Comparison of ENCODE assay signal across 16 cellular contexts in genomic region chr10:103373544-103373943, GRCh38. TPM values are rescaled to one million over a fixed set of nuclear protein-coding genes. Genes with fewer than 3 reads are reported as not detected.
A peak's percentile ranks its signal among the peaks of the same experiment; 100 is the strongest.
DNase-seq lines count a peak whose midpoint lies in the region; ATAC-seq lines count a peak whose summit lies in the region.
"Had no signal": no experiment of that assay in that cellular context is flagged by ENCODE, and none has a peak within 500 bp of the region (broad histone marks: within the 10 kb centered on the region; RNA-seq: fewer than 3 reads in every experiment).

No MANE protein-coding gene starts in this region.

- H3K4me3 Mint-ChIP-seq in activated naive CD4-positive, alpha-beta T cell treated with anti-CD3 and anti-CD28 coated beads, Interleukin-2, amount 10 ng/mL, durations not matched to agents 7 days and 5 days: no peak overlapping the region
- no peak overlapping the region for H3K4me3 Mint-ChIP-seq in activated T-helper 2 cell treated with anti-CD3 and anti-CD28 coated beads, Interferon-gamma antibody, Interleukin-2, Interleukin-4, amounts not matched to agents 10 μg/mL and 5 μg/mL and 100 μg/mL, durations not matched to agents 14 hours and 24 hours and 36 hours (ENCODE audit: low read depth)
- H3K4me3 Mint-ChIP-seq: mesothelial cell of epicardium, nephron had no signal

- H3K27ac Mint-ChIP-seq in activated naive CD4-positive, alpha-beta T cell treated with anti-CD3 and anti-CD28 coated beads, Interleukin-2, amount 10 ng/mL, durations not matched to agents 7 days and 5 days: peak overlapping the region; percentile 61
- H3K27ac Mint-ChIP-seq in activated T-helper 2 cell treated with anti-CD3 and anti-CD28 coated beads, Interferon-gamma antibody, Interleukin-2, Interleukin-4, amounts not matched to agents 10 μg/mL and 5 μg/mL and 100 μg/mL, durations not matched to agents 14 hours and 24 hours and 36 hours: peak overlapping the region; percentile 58
- H3K27ac Mint-ChIP-seq: mesothelial cell of epicardium, nephron had no signal

- H3K4me1 Mint-ChIP-seq in activated naive CD4-positive, alpha-beta T cell treated with anti-CD3 and anti-CD28 coated beads, Interleukin-2, amount 10 ng/mL, durations not matched to agents 7 days and 5 days: peaks cover 38% of the 10 kb centered on the region
- H3K4me1 Mint-ChIP-seq in activated T-helper 2 cell treated with anti-CD3 and anti-CD28 coated beads, Interferon-gamma antibody, Interleukin-2, Interleukin-4, amounts not matched to agents 10 μg/mL and 5 μg/mL and 100 μg/mL, durations not matched to agents 14 hours and 24 hours and 36 hours (ENCODE audit: low read depth): peaks cover 13% of the 10 kb centered on the region

- H3K9me3 Mint-ChIP-seq in activated naive CD4-positive, alpha-beta T cell treated with anti-CD3 and anti-CD28 coated beads, Interleukin-2, amount 10 ng/mL, durations not matched to agents 7 days and 5 days: no peaks in the 10 kb centered on the region
- H3K9me3 Mint-ChIP-seq in activated T-helper 2 cell treated with anti-CD3 and anti-CD28 coated beads, Interferon-gamma antibody, Interleukin-2, Interleukin-4, amounts not matched to agents 10 μg/mL and 5 μg/mL and 100 μg/mL, durations not matched to agents 14 hours and 24 hours and 36 hours: no peaks in the 10 kb centered on the region
- H3K9me3 Mint-ChIP-seq: mesothelial cell of epicardium, nephron had no signal

- CTCF ChIA-PET in activated naive CD4-positive, alpha-beta T cell treated with anti-CD3 and anti-CD28 coated beads, Interleukin-2, amount 10 ng/mL, durations not matched to agents 7 days and 5 days (lab: Charles Lee): interaction anchor here (0.6 kb wide), 1 partner anchor 543 kb away, joined by 3 read pairs; no protein-coding TSS in a partner anchor

- intact Hi-C loops in activated T-helper 2 cell treated with anti-CD3 and anti-CD28 coated beads, Interferon-gamma antibody, Interleukin-2, Interleukin-4, amounts not matched to agents 10 μg/mL and 5 μg/mL and 100 μg/mL, durations not matched to agents 14 hours and 24 hours and 36 hours (cut with micrococcal nuclease): no loop called here
- intact Hi-C loops in sciatic nerve (cut with DNase I): no loop called here

- H3K27me3 Mint-ChIP-seq in activated naive CD4-positive, alpha-beta T cell treated with anti-CD3 and anti-CD28 coated beads, Interleukin-2, amount 10 ng/mL, durations not matched to agents 7 days and 5 days: no peaks in the 10 kb centered on the region
- H3K27me3 Mint-ChIP-seq in activated T-helper 2 cell treated with anti-CD3 and anti-CD28 coated beads, Interferon-gamma antibody, Interleukin-2, Interleukin-4, amounts not matched to agents 10 μg/mL and 5 μg/mL and 100 μg/mL, durations not matched to agents 14 hours and 24 hours and 36 hours (ENCODE audit: low read depth): no peaks in the 10 kb centered on the region

- no peak for DNase-seq in activated naive CD4-positive, alpha-beta T cell treated with anti-CD3 and anti-CD28 coated beads, Interleukin-2, amount 10 ng/mL, durations not matched to agents 7 days and 5 days
- DNase-seq in activated naive CD4-positive, alpha-beta T cell (lab: John Stamatoyannopoulos, UW): no peak
- no peak for DNase-seq in activated T-helper 2 cell treated with anti-CD3 and anti-CD28 coated beads, Interferon-gamma antibody, Interleukin-2, Interleukin-4, amounts not matched to agents 10 μg/mL and 5 μg/mL and 100 μg/mL, durations not matched to agents 14 hours and 24 hours and 36 hours (ENCODE audit: low spot score)
- DNase-seq in sciatic nerve (ENCODE audit: low spot score): no peak
- DNase-seq in stimulated activated CD4-positive, alpha-beta T cell treated with anti-CD3 and anti-CD28 coated beads, Interleukin-4, amount 100 ng/mL, for 1 hour: no peak
- DNase-seq: activated CD4-positive, CD25-positive, alpha-beta regulatory T cell; head of caudate nucleus; NCI-H1417; NCI-H2107; NCI-H524; sigmoid colon; T1000 had no signal

- ATAC-seq in HG02973 (IDR thresholded peaks at IDR 0.05; ENCODE audit: unreplicated experiment) (peak; percentile 45), sciatic nerve (no peak), GM21825 (IDR thresholded peaks at IDR 0.05; ENCODE audit: unreplicated experiment) (no peak)

- H3K36me3 Mint-ChIP-seq in activated naive CD4-positive, alpha-beta T cell treated with anti-CD3 and anti-CD28 coated beads, Interleukin-2, amount 10 ng/mL, durations not matched to agents 7 days and 5 days: peaks cover 31% of the 10 kb centered on the region
- peaks cover 37% of the 10 kb centered on the region for H3K36me3 Mint-ChIP-seq in activated T-helper 2 cell treated with anti-CD3 and anti-CD28 coated beads, Interferon-gamma antibody, Interleukin-2, Interleukin-4, amounts not matched to agents 10 μg/mL and 5 μg/mL and 100 μg/mL, durations not matched to agents 14 hours and 24 hours and 36 hours (ENCODE audit: low read depth)

RNA-seq across cellular contexts. Expression of gene TAF5, which starts 5.8 kb away (rescaled TPM):
- total RNA-seq in activated T-helper 2 cell treated with anti-CD3 and anti-CD28 coated beads, Interferon-gamma antibody, Interleukin-2, Interleukin-4, amounts not matched to agents 10 μg/mL and 5 μg/mL and 100 μg/mL, durations not matched to agents 14 hours and 24 hours and 36 hours: 9.5 and 10.7 TPM in 2 replicates
- total RNA-seq in sciatic nerve: 4.7 TPM

RNA-seq across cellular contexts. Expression of gene PCGF6, which starts 22.6 kb away (rescaled TPM):
- 16.8 and 17.7 TPM in 2 replicates for total RNA-seq in activated T-helper 2 cell treated with anti-CD3 and anti-CD28 coated beads, Interferon-gamma antibody, Interleukin-2, Interleukin-4, amounts not matched to agents 10 μg/mL and 5 μg/mL and 100 μg/mL, durations not matched to agents 14 hours and 24 hours and 36 hours
- 10.2 TPM for total RNA-seq in sciatic nerve

RNA-seq across cellular contexts. Expression of gene ATP5MK, which starts 22.7 kb away (rescaled TPM):
- 476 and 483 TPM in 2 replicates for total RNA-seq in activated T-helper 2 cell treated with anti-CD3 and anti-CD28 coated beads, Interferon-gamma antibody, Interleukin-2, Interleukin-4, amounts not matched to agents 10 μg/mL and 5 μg/mL and 100 μg/mL, durations not matched to agents 14 hours and 24 hours and 36 hours
- total RNA-seq in sciatic nerve: 195 TPM

RNA-seq across cellular contexts. Expression of gene PDCD11, which starts 22.9 kb away (rescaled TPM):
- 79.4 and 81.6 TPM in 2 replicates for total RNA-seq in activated T-helper 2 cell treated with anti-CD3 and anti-CD28 coated beads, Interferon-gamma antibody, Interleukin-2, Interleukin-4, amounts not matched to agents 10 μg/mL and 5 μg/mL and 100 μg/mL, durations not matched to agents 14 hours and 24 hours and 36 hours
- 21.0 TPM for total RNA-seq in sciatic nerve
